In genomic region chr7:135207739-135208416, GRCh38 we compare ENCODE assay signal across 1 cellular context.
A peak's percentile ranks its signal among the peaks of the same experiment; 100 is the strongest.
TF ChIP-seq lines count a peak whose summit lies in the region.

No MANE protein-coding gene starts in this region.

TF ChIP-seq in K562, 482 proteins besides CTCF, POLR2A, EP300 and RAD21:
- TF ChIP-seq CBFA2T3 (IDR thresholded peaks at IDR 0.05), result no peak
- peak; percentile 33; the same call in 1 of the 2 replicates for TF ChIP-seq PKNOX1 (IDR thresholded peaks at IDR 0.05)
